1 cellular context compared by ENCODE assay signal in the genomic region with DNA sequence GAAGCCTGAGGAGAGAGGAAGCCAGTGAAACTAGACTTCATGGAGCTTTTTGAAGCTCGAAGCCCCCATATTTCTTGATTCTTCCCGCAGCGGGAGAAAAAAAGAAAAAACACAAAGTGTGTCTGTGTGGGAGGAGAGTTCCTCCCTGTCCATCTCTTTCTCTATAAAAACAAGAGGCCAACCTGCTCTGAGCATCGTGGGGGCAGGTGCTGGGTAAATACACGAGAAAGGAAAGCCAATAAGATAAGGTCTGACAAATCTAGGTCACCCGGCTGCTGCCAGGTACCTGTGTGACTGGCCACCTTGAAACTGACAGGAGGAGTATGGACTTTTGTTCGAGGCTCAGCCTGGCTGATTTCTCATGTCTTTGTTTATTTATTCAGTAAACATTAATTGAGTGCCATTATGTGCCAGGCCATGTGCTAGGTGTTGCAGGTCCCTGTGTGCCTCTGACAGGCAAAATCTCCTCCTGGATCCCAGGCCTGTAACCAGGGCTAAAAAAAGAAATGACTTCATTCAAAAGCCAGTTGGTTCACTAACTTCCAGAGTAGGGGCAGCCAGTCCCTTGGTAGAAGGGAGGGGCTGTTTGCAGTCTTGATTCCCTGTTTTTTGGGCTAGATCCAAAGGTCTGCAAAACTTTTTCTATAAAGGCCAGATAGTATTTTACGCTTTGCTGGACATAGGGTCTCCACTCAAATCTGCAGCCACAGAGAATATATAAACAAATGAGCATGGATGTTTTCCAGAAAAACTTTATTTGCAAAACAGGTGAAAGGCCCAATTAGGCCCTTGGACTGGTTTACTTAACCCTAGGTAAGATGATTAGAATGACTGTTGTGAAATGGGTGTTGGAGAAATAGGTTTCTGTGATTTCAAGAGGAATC.
TF ChIP-seq lines count a peak whose summit lies in the region.

No MANE protein-coding gene starts in this region.

TF ChIP-seq in HepG2, 621 proteins besides CTCF, POLR2A, EP300 and RAD21 (continued from another document and continues in another):
- TF ChIP-seq ZNF572 (CRISPR knock-in tag; IDR thresholded peaks at IDR 0.05) (no peak), SIX1 (CRISPR knock-in tag; IDR thresholded peaks at IDR 0.05; ENCODE audit: borderline replicate concordance) (peak; percentile 94), ZNF546 (CRISPR knock-in tag; conservative IDR thresholded peaks at IDR 0.05) (no peak; the same call in 1 of the 2 replicates), RXRA (CRISPR knock-in tag; IDR thresholded peaks at IDR 0.05) (peak; percentile 96), ZFYVE20 (CRISPR knock-in tag; IDR thresholded peaks at IDR 0.05; ENCODE audit: borderline replicate concordance, low read depth) (no peak), ZNF224 (CRISPR knock-in tag; IDR thresholded peaks at IDR 0.05) (peak; percentile 68; the same call in 1 of the 2 replicates), NR2F1 (CRISPR knock-in tag; IDR thresholded peaks at IDR 0.05) (peak in 1 of 2 experiments; percentile 20; a peak in 1 of 4 replicates), KLF15 (CRISPR knock-in tag; IDR thresholded peaks at IDR 0.05; ENCODE audit: borderline replicate concordance) (no peak; the same call in 1 of the 2 replicates), FIP1L1 (IDR thresholded peaks at IDR 0.05; ENCODE audit: borderline replicate concordance, insufficient read depth, low read depth, low read length) (no peak), ZNF652 (CRISPR knock-in tag; IDR thresholded peaks at IDR 0.05; ENCODE audit: borderline replicate concordance, low read depth) (peak; percentile 65; the same call in 1 of the 2 replicates), MEIS2 (CRISPR knock-in tag; IDR thresholded peaks at IDR 0.05) (peak; percentile 99), ISL2 (CRISPR knock-in tag; IDR thresholded peaks at IDR 0.05) (peak; percentile 98), NFE2L1 (CRISPR knock-in tag; IDR thresholded peaks at IDR 0.05; ENCODE audit: borderline replicate concordance) (no peak), ZNF569 (CRISPR knock-in tag; IDR thresholded peaks at IDR 0.05; ENCODE audit: borderline replicate concordance) (peak; percentile 89; the same call in 1 of the 2 replicates), ZNF878 (CRISPR knock-in tag; IDR thresholded peaks at IDR 0.05) (peak; percentile 54; the same call in 1 of the 2 replicates), PHB2 (IDR thresholded peaks at IDR 0.05; ENCODE audit: partially characterized antibody) (no peak), ATM (IDR thresholded peaks at IDR 0.05; ENCODE audit: borderline replicate concordance) (no peak), ZNF792 (CRISPR knock-in tag; IDR thresholded peaks at IDR 0.05) (peak; percentile 98), MIXL1 (CRISPR knock-in tag; IDR thresholded peaks at IDR 0.05) (peak; percentile 97), MXI1 (IDR thresholded peaks at IDR 0.05; ENCODE audit: borderline replicate concordance, low read depth, low read length) (peak; percentile 97; the same call in 2 of the 3 replicates), ZNF768 (CRISPR knock-in tag; IDR thresholded peaks at IDR 0.05) (no peak), FOSL1 (CRISPR knock-in tag; IDR thresholded peaks at IDR 0.05; ENCODE audit: borderline replicate concordance) (peak; percentile 49; the same call in 1 of the 2 replicates), SALL2 (CRISPR knock-in tag; IDR thresholded peaks at IDR 0.05) (peak; percentile 79), RFX5 (IDR thresholded peaks at IDR 0.05; ENCODE audit: low read depth, low read length) (no peak), TAF1 (CRISPR knock-in tag; IDR thresholded peaks at IDR 0.05) (no peak)
- TF ChIP-seq, protein P1, sequence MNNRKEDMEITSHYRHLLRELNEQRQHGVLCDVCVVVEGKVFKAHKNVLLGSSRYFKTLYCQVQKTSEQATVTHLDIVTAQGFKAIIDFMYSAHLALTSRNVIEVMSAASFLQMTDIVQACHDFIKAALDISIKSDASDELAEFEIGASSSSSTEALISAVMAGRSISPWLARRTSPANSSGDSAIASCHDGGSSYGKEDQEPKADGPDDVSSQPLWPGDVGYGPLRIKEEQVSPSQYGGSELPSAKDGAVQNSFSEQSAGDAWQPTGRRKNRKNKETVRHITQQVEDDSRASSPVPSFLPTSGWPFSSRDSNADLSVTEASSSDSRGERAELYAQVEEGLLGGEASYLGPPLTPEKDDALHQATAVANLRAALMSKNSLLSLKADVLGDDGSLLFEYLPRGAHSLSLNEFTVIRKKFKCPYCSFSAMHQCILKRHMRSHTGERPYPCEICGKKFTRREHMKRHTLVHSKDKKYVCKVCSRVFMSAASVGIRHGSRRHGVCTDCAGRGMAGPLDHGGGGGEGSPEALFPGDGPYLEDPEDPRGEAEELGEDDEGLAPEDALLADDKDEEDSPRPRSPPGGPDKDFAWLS (CRISPR knock-in tag; IDR thresholded peaks at IDR 0.05; ENCODE audit: borderline replicate concordance): no peak
- TF ChIP-seq, protein P2, sequence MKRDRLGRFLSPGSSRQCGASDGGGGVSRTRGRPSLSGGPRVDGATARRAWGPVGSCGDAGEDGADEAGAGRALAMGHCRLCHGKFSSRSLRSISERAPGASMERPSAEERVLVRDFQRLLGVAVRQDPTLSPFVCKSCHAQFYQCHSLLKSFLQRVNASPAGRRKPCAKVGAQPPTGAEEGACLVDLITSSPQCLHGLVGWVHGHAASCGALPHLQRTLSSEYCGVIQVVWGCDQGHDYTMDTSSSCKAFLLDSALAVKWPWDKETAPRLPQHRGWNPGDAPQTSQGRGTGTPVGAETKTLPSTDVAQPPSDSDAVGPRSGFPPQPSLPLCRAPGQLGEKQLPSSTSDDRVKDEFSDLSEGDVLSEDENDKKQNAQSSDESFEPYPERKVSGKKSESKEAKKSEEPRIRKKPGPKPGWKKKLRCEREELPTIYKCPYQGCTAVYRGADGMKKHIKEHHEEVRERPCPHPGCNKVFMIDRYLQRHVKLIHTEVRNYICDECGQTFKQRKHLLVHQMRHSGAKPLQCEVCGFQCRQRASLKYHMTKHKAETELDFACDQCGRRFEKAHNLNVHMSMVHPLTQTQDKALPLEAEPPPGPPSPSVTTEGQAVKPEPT (CRISPR knock-in tag; IDR thresholded peaks at IDR 0.05; ENCODE audit: low read depth): peak; percentile 89; the same call in 1 of the 2 replicates
- TF ChIP-seq, protein P3, sequence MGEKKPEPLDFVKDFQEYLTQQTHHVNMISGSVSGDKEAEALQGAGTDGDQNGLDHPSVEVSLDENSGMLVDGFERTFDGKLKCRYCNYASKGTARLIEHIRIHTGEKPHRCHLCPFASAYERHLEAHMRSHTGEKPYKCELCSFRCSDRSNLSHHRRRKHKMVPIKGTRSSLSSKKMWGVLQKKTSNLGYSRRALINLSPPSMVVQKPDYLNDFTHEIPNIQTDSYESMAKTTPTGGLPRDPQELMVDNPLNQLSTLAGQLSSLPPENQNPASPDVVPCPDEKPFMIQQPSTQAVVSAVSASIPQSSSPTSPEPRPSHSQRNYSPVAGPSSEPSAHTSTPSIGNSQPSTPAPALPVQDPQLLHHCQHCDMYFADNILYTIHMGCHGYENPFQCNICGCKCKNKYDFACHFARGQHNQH (CRISPR knock-in tag; IDR thresholded peaks at IDR 0.05): peak; percentile 93
- TF ChIP-seq, protein P4, sequence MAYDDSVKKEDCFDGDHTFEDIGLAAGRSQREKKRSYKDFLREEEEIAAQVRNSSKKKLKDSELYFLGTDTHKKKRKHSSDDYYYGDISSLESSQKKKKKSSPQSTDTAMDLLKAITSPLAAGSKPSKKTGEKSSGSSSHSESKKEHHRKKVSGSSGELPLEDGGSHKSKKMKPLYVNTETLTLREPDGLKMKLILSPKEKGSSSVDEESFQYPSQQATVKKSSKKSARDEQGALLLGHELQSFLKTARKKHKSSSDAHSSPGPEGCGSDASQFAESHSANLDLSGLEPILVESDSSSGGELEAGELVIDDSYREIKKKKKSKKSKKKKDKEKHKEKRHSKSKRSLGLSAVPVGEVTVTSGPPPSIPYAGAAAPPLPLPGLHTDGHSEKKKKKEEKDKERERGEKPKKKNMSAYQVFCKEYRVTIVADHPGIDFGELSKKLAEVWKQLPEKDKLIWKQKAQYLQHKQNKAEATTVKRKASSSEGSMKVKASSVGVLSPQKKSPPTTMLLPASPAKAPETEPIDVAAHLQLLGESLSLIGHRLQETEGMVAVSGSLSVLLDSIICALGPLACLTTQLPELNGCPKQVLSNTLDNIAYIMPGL (CRISPR knock-in tag; IDR thresholded peaks at IDR 0.05; ENCODE audit: borderline replicate concordance in 1 of 2, low read depth in 1 of 2): 0 out of 4 replicates have a peak, but pooled peaks of 1 of the 2 experiments have one; percentile 42
- TF ChIP-seq, protein P5, sequence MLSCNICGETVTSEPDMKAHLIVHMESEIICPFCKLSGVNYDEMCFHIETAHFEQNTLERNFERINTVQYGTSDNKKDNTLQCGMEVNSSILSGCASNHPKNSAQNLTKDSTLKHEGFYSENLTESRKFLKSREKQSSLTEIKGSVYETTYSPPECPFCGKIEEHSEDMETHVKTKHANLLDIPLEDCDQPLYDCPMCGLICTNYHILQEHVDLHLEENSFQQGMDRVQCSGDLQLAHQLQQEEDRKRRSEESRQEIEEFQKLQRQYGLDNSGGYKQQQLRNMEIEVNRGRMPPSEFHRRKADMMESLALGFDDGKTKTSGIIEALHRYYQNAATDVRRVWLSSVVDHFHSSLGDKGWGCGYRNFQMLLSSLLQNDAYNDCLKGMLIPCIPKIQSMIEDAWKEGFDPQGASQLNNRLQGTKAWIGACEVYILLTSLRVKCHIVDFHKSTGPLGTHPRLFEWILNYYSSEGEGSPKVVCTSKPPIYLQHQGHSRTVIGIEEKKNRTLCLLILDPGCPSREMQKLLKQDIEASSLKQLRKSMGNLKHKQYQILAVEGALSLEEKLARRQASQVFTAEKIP (CRISPR knock-in tag; IDR thresholded peaks at IDR 0.05; ENCODE audit: borderline replicate concordance): no peak
- TF ChIP-seq, protein P6, sequence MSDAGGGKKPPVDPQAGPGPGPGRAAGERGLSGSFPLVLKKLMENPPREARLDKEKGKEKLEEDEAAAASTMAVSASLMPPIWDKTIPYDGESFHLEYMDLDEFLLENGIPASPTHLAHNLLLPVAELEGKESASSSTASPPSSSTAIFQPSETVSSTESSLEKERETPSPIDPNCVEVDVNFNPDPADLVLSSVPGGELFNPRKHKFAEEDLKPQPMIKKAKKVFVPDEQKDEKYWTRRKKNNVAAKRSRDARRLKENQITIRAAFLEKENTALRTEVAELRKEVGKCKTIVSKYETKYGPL (CRISPR knock-in tag; IDR thresholded peaks at IDR 0.05): no peak
- TF ChIP-seq, protein P7, sequence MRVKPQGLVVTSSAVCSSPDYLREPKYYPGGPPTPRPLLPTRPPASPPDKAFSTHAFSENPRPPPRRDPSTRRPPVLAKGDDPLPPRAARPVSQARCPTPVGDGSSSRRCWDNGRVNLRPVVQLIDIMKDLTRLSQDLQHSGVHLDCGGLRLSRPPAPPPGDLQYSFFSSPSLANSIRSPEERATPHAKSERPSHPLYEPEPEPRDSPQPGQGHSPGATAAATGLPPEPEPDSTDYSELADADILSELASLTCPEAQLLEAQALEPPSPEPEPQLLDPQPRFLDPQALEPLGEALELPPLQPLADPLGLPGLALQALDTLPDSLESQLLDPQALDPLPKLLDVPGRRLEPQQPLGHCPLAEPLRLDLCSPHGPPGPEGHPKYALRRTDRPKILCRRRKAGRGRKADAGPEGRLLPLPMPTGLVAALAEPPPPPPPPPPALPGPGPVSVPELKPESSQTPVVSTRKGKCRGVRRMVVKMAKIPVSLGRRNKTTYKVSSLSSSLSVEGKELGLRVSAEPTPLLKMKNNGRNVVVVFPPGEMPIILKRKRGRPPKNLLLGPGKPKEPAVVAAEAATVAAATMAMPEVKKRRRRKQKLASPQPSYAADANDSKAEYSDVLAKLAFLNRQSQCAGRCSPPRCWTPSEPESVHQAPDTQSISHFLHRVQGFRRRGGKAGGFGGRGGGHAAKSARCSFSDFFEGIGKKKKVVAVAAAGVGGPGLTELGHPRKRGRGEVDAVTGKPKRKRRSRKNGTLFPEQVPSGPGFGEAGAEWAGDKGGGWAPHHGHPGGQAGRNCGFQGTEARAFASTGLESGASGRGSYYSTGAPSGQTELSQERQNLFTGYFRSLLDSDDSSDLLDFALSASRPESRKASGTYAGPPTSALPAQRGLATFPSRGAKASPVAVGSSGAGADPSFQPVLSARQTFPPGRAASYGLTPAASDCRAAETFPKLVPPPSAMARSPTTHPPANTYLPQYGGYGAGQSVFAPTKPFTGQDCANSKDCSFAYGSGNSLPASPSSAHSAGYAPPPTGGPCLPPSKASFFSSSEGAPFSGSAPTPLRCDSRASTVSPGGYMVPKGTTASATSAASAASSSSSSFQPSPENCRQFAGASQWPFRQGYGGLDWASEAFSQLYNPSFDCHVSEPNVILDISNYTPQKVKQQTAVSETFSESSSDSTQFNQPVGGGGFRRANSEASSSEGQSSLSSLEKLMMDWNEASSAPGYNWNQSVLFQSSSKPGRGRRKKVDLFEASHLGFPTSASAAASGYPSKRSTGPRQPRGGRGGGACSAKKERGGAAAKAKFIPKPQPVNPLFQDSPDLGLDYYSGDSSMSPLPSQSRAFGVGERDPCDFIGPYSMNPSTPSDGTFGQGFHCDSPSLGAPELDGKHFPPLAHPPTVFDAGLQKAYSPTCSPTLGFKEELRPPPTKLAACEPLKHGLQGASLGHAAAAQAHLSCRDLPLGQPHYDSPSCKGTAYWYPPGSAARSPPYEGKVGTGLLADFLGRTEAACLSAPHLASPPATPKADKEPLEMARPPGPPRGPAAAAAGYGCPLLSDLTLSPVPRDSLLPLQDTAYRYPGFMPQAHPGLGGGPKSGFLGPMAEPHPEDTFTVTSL (CRISPR knock-in tag; IDR thresholded peaks at IDR 0.05; ENCODE audit: borderline replicate concordance): peak; percentile 96
- TF ChIP-seq, protein P8, sequence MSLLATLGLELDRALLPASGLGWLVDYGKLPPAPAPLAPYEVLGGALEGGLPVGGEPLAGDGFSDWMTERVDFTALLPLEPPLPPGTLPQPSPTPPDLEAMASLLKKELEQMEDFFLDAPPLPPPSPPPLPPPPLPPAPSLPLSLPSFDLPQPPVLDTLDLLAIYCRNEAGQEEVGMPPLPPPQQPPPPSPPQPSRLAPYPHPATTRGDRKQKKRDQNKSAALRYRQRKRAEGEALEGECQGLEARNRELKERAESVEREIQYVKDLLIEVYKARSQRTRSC (CRISPR knock-in tag; IDR thresholded peaks at IDR 0.05; ENCODE audit: low read depth): no peak
- TF ChIP-seq, protein P9, sequence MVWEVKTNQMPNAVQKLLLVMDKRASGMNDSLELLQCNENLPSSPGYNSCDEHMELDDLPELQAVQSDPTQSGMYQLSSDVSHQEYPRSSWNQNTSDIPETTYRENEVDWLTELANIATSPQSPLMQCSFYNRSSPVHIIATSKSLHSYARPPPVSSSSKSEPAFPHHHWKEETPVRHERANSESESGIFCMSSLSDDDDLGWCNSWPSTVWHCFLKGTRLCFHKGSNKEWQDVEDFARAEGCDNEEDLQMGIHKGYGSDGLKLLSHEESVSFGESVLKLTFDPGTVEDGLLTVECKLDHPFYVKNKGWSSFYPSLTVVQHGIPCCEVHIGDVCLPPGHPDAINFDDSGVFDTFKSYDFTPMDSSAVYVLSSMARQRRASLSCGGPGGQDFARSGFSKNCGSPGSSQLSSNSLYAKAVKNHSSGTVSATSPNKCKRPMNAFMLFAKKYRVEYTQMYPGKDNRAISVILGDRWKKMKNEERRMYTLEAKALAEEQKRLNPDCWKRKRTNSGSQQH (CRISPR knock-in tag; IDR thresholded peaks at IDR 0.05; ENCODE audit: low read depth): peak; percentile 66; the same call in 1 of the 2 replicates
- TF ChIP-seq, protein P10, sequence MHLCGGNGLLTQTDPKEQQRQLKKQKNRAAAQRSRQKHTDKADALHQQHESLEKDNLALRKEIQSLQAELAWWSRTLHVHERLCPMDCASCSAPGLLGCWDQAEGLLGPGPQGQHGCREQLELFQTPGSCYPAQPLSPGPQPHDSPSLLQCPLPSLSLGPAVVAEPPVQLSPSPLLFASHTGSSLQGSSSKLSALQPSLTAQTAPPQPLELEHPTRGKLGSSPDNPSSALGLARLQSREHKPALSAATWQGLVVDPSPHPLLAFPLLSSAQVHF (CRISPR knock-in tag; IDR thresholded peaks at IDR 0.05): no peak
